34 cellular contexts compared by ENCODE assay signal in genomic region chr16:13696017-13696416, GRCh38.
"Had no signal": no experiment of that assay in that cellular context is flagged by ENCODE, and none has a peak within 500 bp of the region (broad histone marks: within the 10 kb centered on the region; RNA-seq: fewer than 3 reads in every experiment).

No MANE protein-coding gene starts in this region.

- ATAC-seq: activated naive CD4-positive, alpha-beta T cell treated with anti-CD3 and anti-CD28 coated beads, Interleukin-2, amount 50 U/mL, for 72 hours; activated naive CD8-positive, alpha-beta T cell treated with anti-CD3 and anti-CD28 coated beads, Interleukin-2, amount 50 U/mL, for 24 hours; activated T-cell treated with anti-CD3 and anti-CD28 coated beads, Interleukin-2, amount 50 U/mL, for 4 hours; activated T-cell treated with anti-CD3 and anti-CD28 coated beads, Interleukin-2, amount 50 U/mL, for 72 hours; activated T-helper 17 cell treated with anti-CD3 and anti-CD28 coated beads, Interleukin-2, amount 50 U/mL, for 72 hours; body of pancreas had no signal

- H3K36me3 ChIP-seq: adrenal gland, ascending aorta, brain microvascular endothelial cell, breast epithelium, cardiac muscle cell had no signal

- H3K27ac ChIP-seq: adrenal gland, ascending aorta, body of pancreas, brain microvascular endothelial cell, breast epithelium, cardiac muscle cell had no signal

- DNase-seq: activated effector memory CD4-positive, alpha-beta T cell treated with anti-CD3 and anti-CD28 coated beads, Interleukin-2, amount 50 U/mL, for 16 hours; activated effector memory CD4-positive, alpha-beta T cell treated with Interleukin-2 at 50 U/mL for 16 hours; activated gamma-delta T cell; activated gamma-delta T cell treated with Interleukin-2 at 50 U/mL for 16 hours; activated naive CD4-positive, alpha-beta T cell; activated naive CD4-positive, alpha-beta T cell treated with anti-CD3 and anti-CD28 coated beads for 36 hours; activated naive CD4-positive, alpha-beta T cell treated with anti-CD3 and anti-CD28 coated beads, Interleukin-2, amount 10 ng/mL, durations not matched to agents 7 days and 5 days; activated naive CD4-positive, alpha-beta T cell treated with anti-CD3 and anti-CD28 coated beads, Interleukin-2, amount 50 U/mL, for 16 hours; activated naive CD4-positive, alpha-beta T cell treated with Interleukin-2 at 50 U/mL for 16 hours; activated naive CD8-positive, alpha-beta T cell treated with anti-CD3 and anti-CD28 coated beads for 36 hours; activated naive CD8-positive, alpha-beta T cell treated with anti-CD3 and anti-CD28 coated beads, Interleukin-2, amount 10 ng/mL, durations not matched to agents 7 days and 5 days; activated naive CD8-positive, alpha-beta T cell treated with anti-CD3 and anti-CD28 coated beads, Interleukin-2, amount 50 U/mL, for 24 hours; activated T-cell treated with anti-CD3 and anti-CD28 coated beads, Interleukin-2, amount 50 U/mL, for 1 hour; activated T-cell treated with anti-CD3 and anti-CD28 coated beads, Interleukin-2, amount 50 U/mL, for 24 hours; activated T-cell treated with anti-CD3 and anti-CD28 coated beads, Interleukin-2, amount 50 U/mL, for 4 hours; activated T-cell treated with anti-CD3 and anti-CD28 coated beads, Interleukin-2, amount 50 U/mL, for 48 hours; activated T-cell treated with anti-CD3 and anti-CD28 coated beads, Interleukin-2, amount 50 U/mL, for 72 hours; adrenal gland; amniotic stem cell; amygdala; anterior cingulate cortex; aorta; body of pancreas; brain microvascular endothelial cell; caudate nucleus; central memory CD4-positive, alpha-beta T cell; cerebellar nuclear complex had no signal

- H3K9me3 ChIP-seq: adrenal gland had no signal

- FAIRE-seq: astrocyte, bronchial epithelial cell had no signal

- H3K4me3 ChIP-seq: adrenal gland, ascending aorta, body of pancreas, breast epithelium, cardiac muscle cell had no signal

- H3K4me1 ChIP-seq: adrenal gland, ascending aorta, body of pancreas, breast epithelium had no signal

- H3K27me3 ChIP-seq: adrenal gland, ascending aorta, body of pancreas, brain microvascular endothelial cell, breast epithelium, cardiac muscle cell had no signal
